Comparison of ENCODE assay signal across 19 cellular contexts in the genomic region with DNA sequence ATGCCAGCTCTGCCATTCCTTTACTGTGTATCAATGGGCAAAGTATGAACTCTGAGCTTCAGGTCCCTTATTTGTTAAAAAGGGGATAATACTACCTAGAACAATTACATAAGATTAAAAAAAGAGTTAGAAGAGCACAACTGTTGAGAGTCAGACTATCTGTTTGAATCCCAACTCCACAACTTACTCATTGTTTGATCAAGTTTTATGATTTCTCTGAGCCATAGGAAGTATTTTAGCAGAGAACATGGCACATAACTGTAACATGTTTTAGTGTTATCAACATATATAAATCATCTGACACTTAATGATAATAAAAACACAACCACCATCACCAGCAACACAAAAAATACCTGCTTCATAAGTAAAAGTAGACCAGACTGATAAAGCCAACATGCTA.
A peak's percentile ranks its signal among the peaks of the same experiment; 100 is the strongest.
DNase-seq lines count a peak whose midpoint lies in the region; ATAC-seq, FAIRE-seq and TF ChIP-seq lines count a peak whose summit lies in the region.
"Had no signal": no experiment of that assay in that cellular context is flagged by ENCODE, and none has a peak within 500 bp of the region (broad histone marks: within the 10 kb centered on the region; RNA-seq: fewer than 3 reads in every experiment).

No MANE protein-coding gene starts in this region.

- H3K4me3 Mint-ChIP-seq in activated naive CD8-positive, alpha-beta T cell, result peak overlapping the region; percentile 61
- no peak overlapping the region for H3K4me3 Mint-ChIP-seq in activated naive CD8-positive, alpha-beta T cell treated with anti-CD3 and anti-CD28 coated beads, Interleukin-2, amount 50 U/mL, for 24 hours
- H3K4me3 Mint-ChIP-seq: activated CD8-positive, alpha-beta T cell treated with anti-CD3 and anti-CD28 coated beads, Interleukin-2, amount 10 ng/mL, durations not matched to agents 7 days and 5 days; activated T-helper 1 cell treated with anti-CD3 and anti-CD28 coated beads, Interleukin-12 subunit alpha, Interleukin-12 subunit beta, Interleukin-2, Interleukin-4 antibody, amounts not matched to agents 30 ng/mL and 10 ng/mL and 1 ng/mL, durations not matched to agents 14 hours and 24 hours and 36 hours had no signal

- H3K27me3 ChIP-seq in bronchial epithelial cell (ENCODE audit: control insufficient read depth, insufficient read depth, low read length), result no peaks in the 10 kb centered on the region
- no peaks in the 10 kb centered on the region for H3K27me3 ChIP-seq in iPS-20b (ENCODE audit: insufficient read depth, low read length)
- no peaks in the 10 kb centered on the region for H3K27me3 ChIP-seq in transverse colon
- H3K27me3 ChIP-seq: neutrophil, testis had no signal

- no peaks in the 10 kb centered on the region for H3K9me3 ChIP-seq in iPS-20b (ENCODE audit: insufficient read depth, low read depth, low read length)
- H3K9me3 ChIP-seq in transverse colon, result no peaks in the 10 kb centered on the region
- H3K9me3 ChIP-seq: neutrophil, testis had no signal

- no peak overlapping the region for H3K27ac Mint-ChIP-seq in activated naive CD8-positive, alpha-beta T cell
- no peak overlapping the region for H3K27ac Mint-ChIP-seq in activated naive CD8-positive, alpha-beta T cell treated with anti-CD3 and anti-CD28 coated beads, Interleukin-2, amount 50 U/mL, for 24 hours
- H3K27ac Mint-ChIP-seq: activated CD8-positive, alpha-beta T cell treated with anti-CD3 and anti-CD28 coated beads, Interleukin-2, amount 10 ng/mL, durations not matched to agents 7 days and 5 days; activated T-helper 1 cell treated with anti-CD3 and anti-CD28 coated beads, Interleukin-12 subunit alpha, Interleukin-12 subunit beta, Interleukin-2, Interleukin-4 antibody, amounts not matched to agents 30 ng/mL and 10 ng/mL and 1 ng/mL, durations not matched to agents 14 hours and 24 hours and 36 hours had no signal

- TF ChIP-seq POLR2A in transverse colon (IDR thresholded peaks at IDR 0.05), result no peak

- no peak overlapping the region for H3K4me3 ChIP-seq in bronchial epithelial cell (ENCODE audit: low read depth, low read length)
- peak overlapping the region; percentile 56 for H3K4me3 ChIP-seq in iPS-20b (ENCODE audit: low read length)
- peak overlapping the region in 2 of 4 donors; percentile 15 to 25 for H3K4me3 ChIP-seq in transverse colon
- H3K4me3 ChIP-seq: SK-N-MC, testis had no signal

- FAIRE-seq in bronchial epithelial cell (lab: Jason Lieb, UNC), result no peak
- FAIRE-seq: A204.1 had no signal

- peaks cover under 1% of the 10 kb centered on the region for H3K36me3 Mint-ChIP-seq in activated naive CD8-positive, alpha-beta T cell
- peaks cover 3% of the 10 kb centered on the region for H3K36me3 Mint-ChIP-seq in activated naive CD8-positive, alpha-beta T cell treated with anti-CD3 and anti-CD28 coated beads, Interleukin-2, amount 50 U/mL, for 24 hours (ENCODE audit: low read depth)

- no peak for ATAC-seq in activated naive CD8-positive, alpha-beta T cell treated with anti-CD3 and anti-CD28 coated beads, Interleukin-2, amount 50 U/mL, for 24 hours
- ATAC-seq: activated CD8-positive, alpha-beta T cell treated with anti-CD3 and anti-CD28 coated beads, Interleukin-2, amount 10 ng/mL, durations not matched to agents 7 days and 5 days; esophagus mucosa; sciatic nerve had no signal

- H3K27ac ChIP-seq in iPS-20b (ENCODE audit: low read length) (no peak overlapping the region), transverse colon (peak overlapping the region; percentile 14 to 44 (median 25))
- H3K27ac ChIP-seq: C4-2B, neutrophil, SK-N-MC, testis had no signal

- DNase-seq in activated naive CD8-positive, alpha-beta T cell treated with anti-CD3 and anti-CD28 coated beads, Interleukin-2, amount 50 U/mL, for 24 hours, result no peak
- peak; percentile 5 for DNase-seq in bronchial epithelial cell (ENCODE audit: low read depth)
- no peak for DNase-seq in transverse colon
- no peak for DNase-seq in superior temporal gyrus (ENCODE audit: extremely low spot score)
- DNase-seq in DMS153 (lab: John Stamatoyannopoulos, UW), result no peak
- DNase-seq in stimulated activated CD8-positive, alpha-beta memory T cell treated with anti-CD3 and anti-CD28 coated beads, Interleukin-4, amount 100 ng/mL, for 48 hours, result no peak
- DNase-seq: activated CD8-positive, alpha-beta T cell treated with anti-CD3 and anti-CD28 coated beads, Interleukin-2, amount 10 ng/mL, durations not matched to agents 7 days and 5 days; DMS79; NCI-H446; testis had no signal

- TF ChIP-seq CTCF in bronchial epithelial cell (IDR thresholded peaks at IDR 0.05; ENCODE audit: insufficient read depth, low read length, severe bottlenecking) (no peak), transverse colon (IDR thresholded peaks at IDR 0.05) (no peak)

- no peaks in the 10 kb centered on the region for H3K4me1 Mint-ChIP-seq in activated naive CD8-positive, alpha-beta T cell (ENCODE audit: low read depth)
- no peaks in the 10 kb centered on the region for H3K4me1 Mint-ChIP-seq in activated naive CD8-positive, alpha-beta T cell treated with anti-CD3 and anti-CD28 coated beads, Interleukin-2, amount 50 U/mL, for 24 hours

- TF ChIP-seq EP300 in transverse colon (IDR thresholded peaks at IDR 0.05; ENCODE audit: low read depth), result no peak

- H3K4me1 ChIP-seq in iPS-20b (ENCODE audit: insufficient read depth, low read length) (peaks cover 4% of the 10 kb centered on the region; the same call in 1 of the 2 replicates), transverse colon (no peaks in the 10 kb centered on the region)
- H3K4me1 ChIP-seq: testis had no signal

- in situ Hi-C loops in transverse colon (cut with MboI; ENCODE audit: low pct_ligation_motif_present in 1 of 4, low pct_unique_long_range_greater_than_20kb in 1 of 4, low sequenced_read_pairs in 3 of 4), result no loop called here

- peak overlapping the region; percentile 56; the same call in 1 of the 2 replicates for H3K9ac ChIP-seq in iPS-20b (ENCODE audit: low read depth, low read length)

- intact Hi-C loops in transverse colon (cut with DNase I; ENCODE audit: low total_unique reads), result no loop called here

- H3K9me3 Mint-ChIP-seq in activated naive CD8-positive, alpha-beta T cell (ENCODE audit: low read depth), result peaks cover 5% of the 10 kb centered on the region
- peaks cover 10% of the 10 kb centered on the region for H3K9me3 Mint-ChIP-seq in activated naive CD8-positive, alpha-beta T cell treated with anti-CD3 and anti-CD28 coated beads, Interleukin-2, amount 50 U/mL, for 24 hours

- H3K27me3 Mint-ChIP-seq in activated naive CD8-positive, alpha-beta T cell, result no peaks in the 10 kb centered on the region
- no peaks in the 10 kb centered on the region for H3K27me3 Mint-ChIP-seq in activated naive CD8-positive, alpha-beta T cell treated with anti-CD3 and anti-CD28 coated beads, Interleukin-2, amount 50 U/mL, for 24 hours

- H3K36me3 ChIP-seq in bronchial epithelial cell (ENCODE audit: control insufficient read depth, insufficient read depth, low read length) (no peaks in the 10 kb centered on the region), iPS-20b (ENCODE audit: insufficient read depth, low read depth, low read length) (no peaks in the 10 kb centered on the region), transverse colon (no peaks in the 10 kb centered on the region)
- H3K36me3 ChIP-seq: neutrophil had no signal
